19 cellular contexts compared by ENCODE assay signal in the genomic region with DNA sequence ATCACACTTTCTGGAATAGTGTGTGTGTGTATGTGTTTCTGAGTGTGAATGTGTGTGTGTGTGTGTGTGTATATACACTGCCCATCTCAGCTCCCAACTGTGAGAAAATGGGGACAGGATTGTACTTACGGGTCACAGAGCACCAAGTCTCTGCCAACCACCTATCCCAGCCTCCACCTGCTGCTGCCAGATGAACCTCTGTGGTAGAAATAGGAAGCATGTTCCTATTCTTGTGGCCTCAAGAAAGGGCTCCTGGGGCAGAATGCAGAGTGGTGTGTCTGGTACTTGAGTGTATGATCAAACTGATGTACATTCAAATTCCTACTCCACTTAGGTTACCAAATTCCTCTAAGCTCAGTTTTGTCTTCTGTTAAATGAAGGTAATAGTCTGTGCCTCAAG.
"Had no signal": no experiment of that assay in that cellular context is flagged by ENCODE, and none has a peak within 500 bp of the region (broad histone marks: within the 10 kb centered on the region; RNA-seq: fewer than 3 reads in every experiment).

No MANE protein-coding gene starts in this region.

- H3K9me3 ChIP-seq: transverse colon had no signal

- DNase-seq: activated CD4-positive, alpha-beta T cell treated with anti-CD3 and anti-CD28 coated beads, Interleukin-2, amount 50 U/mL, for 1 hour; activated naive CD4-positive, alpha-beta T cell treated with anti-CD3 and anti-CD28 coated beads, Interleukin-2, amount 50 U/mL, for 16 hours; activated T-cell treated with anti-CD3 and anti-CD28 coated beads, Interleukin-2, amount 50 U/mL, for 1 hour; amygdala; cortex of kidney; effector CD4-positive, alpha-beta T cell; foreskin melanocyte; kidney glomerular epithelial cell; left ventricle myocardium superior; posterior cingulate gyrus; retina; stimulated activated CD4-positive, alpha-beta T cell treated with anti-CD3 and anti-CD28 coated beads, Interleukin-12 subunit alpha, Interleukin-12 subunit beta, amount 100 ng/mL, for 4 hours; stimulated activated CD4-positive, alpha-beta T cell treated with anti-CD3 and anti-CD28 coated beads, Interleukin-2, amount 100 ng/mL, for 24 hours; substantia nigra; T1000; transverse colon had no signal

- H3K4me3 Mint-ChIP-seq: memory B cell had no signal

- H3K27ac Mint-ChIP-seq: memory B cell; natural killer cell treated with Interleukin-12 subunit alpha and Interleukin-12 subunit beta and Interleukin-15 and Interleukin-18, amount 100 ng/mL, for 72 hours had no signal

- H3K27me3 ChIP-seq: transverse colon had no signal

- ATAC-seq: activated CD4-positive, CD25-positive, alpha-beta regulatory T cell treated with anti-CD3 and anti-CD28 coated beads, Interleukin-2, amount 50 U/mL, for 24 hours; left ventricle myocardium superior; natural killer cell treated with Interleukin-12 subunit alpha and Interleukin-12 subunit beta and Interleukin-15 and Interleukin-18, amount 100 ng/mL, for 72 hours had no signal

- H3K27ac ChIP-seq: transverse colon had no signal

- H3K36me3 ChIP-seq: transverse colon had no signal

- H3K4me3 ChIP-seq: transverse colon had no signal
